In the genomic region with DNA sequence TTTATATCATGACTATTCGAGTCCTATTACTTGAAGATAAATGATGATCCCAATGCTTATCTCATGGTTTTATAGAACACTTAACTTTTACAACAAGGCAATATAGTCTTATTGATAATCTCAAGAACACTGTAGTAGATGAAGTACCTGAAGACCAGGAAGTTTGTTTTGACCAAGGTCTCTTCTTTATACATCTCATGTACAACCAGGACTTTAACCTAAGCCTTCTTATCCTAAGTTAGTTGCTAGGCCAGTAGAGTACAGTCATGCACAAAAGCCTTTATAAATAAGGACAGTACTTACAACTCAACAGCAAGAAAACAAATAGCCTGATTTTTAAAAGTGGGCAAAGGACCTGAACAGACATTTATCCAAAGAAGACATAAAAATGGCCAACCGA, we compare ENCODE assay signal across 23 cellular contexts.
DNase-seq lines count a peak whose midpoint lies in the region; ATAC-seq, FAIRE-seq and TF ChIP-seq lines count a peak whose summit lies in the region.
"Had no signal": no experiment of that assay in that cellular context is flagged by ENCODE, and none has a peak within 500 bp of the region (broad histone marks: within the 10 kb centered on the region; RNA-seq: fewer than 3 reads in every experiment).

No MANE protein-coding gene starts in this region.

- peak; percentile 45 for FAIRE-seq in GM19239 (lab: Jason Lieb, UNC)
- FAIRE-seq: A204.1, GM12891, GM18507 had no signal

- H3K4me3 ChIP-seq in hepatocyte (no peak overlapping the region), mucosa of descending colon (no peak overlapping the region), transverse colon (no peak overlapping the region), A673 (ENCODE audit: low read depth, low read length, poor library complexity, severe bottlenecking) (no peak overlapping the region), tibial nerve (no peak overlapping the region)
- H3K4me3 ChIP-seq: BLaER1 treated with 17β-estradiol and CSF1 and Interleukin-3, amounts not matched to agents 10 nM and 100 nM; GM23338 had no signal

- H3K4me1 ChIP-seq in hepatocyte (ENCODE audit: insufficient read depth) (peaks cover 11% of the 10 kb centered on the region), mucosa of descending colon (ENCODE audit: low read depth) (no peaks in the 10 kb centered on the region), transverse colon (peaks cover 0 to 26% (median 6%) of the 10 kb centered on the region in 4 donors), A673 (ENCODE audit: insufficient read depth, low read length, poor library complexity, severe bottlenecking) (no peaks in the 10 kb centered on the region), tibial nerve (no peaks in the 10 kb centered on the region)
- H3K4me1 ChIP-seq: BE2C had no signal

- TF ChIP-seq POLR2A in transverse colon (IDR thresholded peaks at IDR 0.05): no peak
- no peak for TF ChIP-seq POLR2A in tibial nerve (IDR thresholded peaks at IDR 0.05)

- in situ Hi-C loops in transverse colon (cut with MboI; ENCODE audit: low pct_ligation_motif_present in 1 of 4, low pct_unique_long_range_greater_than_20kb in 1 of 4, low sequenced_read_pairs in 3 of 4): no loop called here

- TF ChIP-seq EP300 in transverse colon (IDR thresholded peaks at IDR 0.05; ENCODE audit: low read depth): no peak
- no peak for TF ChIP-seq EP300 in tibial nerve (IDR thresholded peaks at IDR 0.05)

- CTCF ChIA-PET in A673 (lab: Charles Lee): no interaction called here

- DNase-seq in GM19239 (ENCODE audit: insufficient read length, low spot score) (no peak), hepatocyte (ENCODE audit: low spot score) (no peak), mucosa of descending colon (no peak), transverse colon (no peak), A673 (ENCODE audit: low spot score) (no peak), tibial nerve (ENCODE audit: low spot score in 2 of 2) (no peak)
- DNase-seq: ACHN; AML-193; BE2C; CD4-positive, alpha-beta T cell; CD8-positive, alpha-beta memory T cell; DMS 273 treated with DMSO at 0.1 percent for 48 hours; DMS79 treated with DMSO at 0.1 percent for 48 hours; GF-D8; H9 had no signal

- intact Hi-C loops in mucosa of descending colon (cut with DNase I, micrococcal nuclease): no loop called here
- intact Hi-C loops in transverse colon (cut with DNase I; ENCODE audit: low total_unique reads): no loop called here
- intact Hi-C loops in A673 (cut with micrococcal nuclease; ENCODE audit: unreplicated experiment): no loop called here

- no peaks in the 10 kb centered on the region for H4K20me1 ChIP-seq in hepatocyte (ENCODE audit: insufficient read depth, poor library complexity, severe bottlenecking)

- H3K9me3 ChIP-seq in hepatocyte (ENCODE audit: low read depth): no peaks in the 10 kb centered on the region
- no peaks in the 10 kb centered on the region for H3K9me3 ChIP-seq in mucosa of descending colon
- H3K9me3 ChIP-seq in transverse colon: no peaks in the 10 kb centered on the region
- H3K9me3 ChIP-seq in A673 (ENCODE audit: low read depth, low read length, poor library complexity, severe bottlenecking): no peaks in the 10 kb centered on the region
- no peaks in the 10 kb centered on the region for H3K9me3 ChIP-seq in tibial nerve
- H3K9me3 ChIP-seq: BE2C had no signal

- peaks cover 37% of the 10 kb centered on the region for H3K79me2 ChIP-seq in hepatocyte

- H3K36me3 ChIP-seq in hepatocyte (replicated peaks; ENCODE audit: insufficient read depth, low read depth): no peaks in the 10 kb centered on the region
- no peaks in the 10 kb centered on the region for H3K36me3 ChIP-seq in mucosa of descending colon (ENCODE audit: low read depth)
- H3K36me3 ChIP-seq in transverse colon: no peaks in the 10 kb centered on the region
- H3K36me3 ChIP-seq in A673 (ENCODE audit: insufficient read depth, low read length, poor library complexity, severe bottlenecking): no peaks in the 10 kb centered on the region
- no peaks in the 10 kb centered on the region for H3K36me3 ChIP-seq in tibial nerve
- H3K36me3 ChIP-seq: BE2C had no signal

- ATAC-seq in mucosa of descending colon (peak; percentile 97), GM21360 (IDR thresholded peaks at IDR 0.05; ENCODE audit: unreplicated experiment) (no peak)
- ATAC-seq: GM23338, HCT116 had no signal

- BruUV-seq in A673 (replicated peaks; lab: Mats Ljungman, UMichigan): no TSS peak

- WGBS in hepatocyte (ENCODE audit: low lambda C conversion rate, missing lambda C conversion rate): 79% methylated on average over 2 of the region's 2 CpGs
- WGBS in transverse colon (ENCODE audit: low coverage in 1 of 2), 2 donors: 73 to 75% methylated on average over 2 of the region's 2 CpGs
- WGBS in tibial nerve, 2 donors: 94 to 98% methylated on average over 2 of the region's 2 CpGs

- H2AFZ ChIP-seq in hepatocyte: no peak overlapping the region
- H2AFZ ChIP-seq: GM23338 had no signal

- H3K27me3 ChIP-seq in hepatocyte (no peaks in the 10 kb centered on the region), transverse colon (no peaks in the 10 kb centered on the region), A673 (replicated peaks; ENCODE audit: insufficient read depth, low read depth, low read length, poor library complexity) (no peaks in the 10 kb centered on the region), tibial nerve (no peaks in the 10 kb centered on the region)
- H3K27me3 ChIP-seq: BE2C; BLaER1 treated with 17β-estradiol and CSF1 and Interleukin-3, amounts not matched to agents 10 nM and 100 nM had no signal

- TF ChIP-seq CTCF in hepatocyte (IDR thresholded peaks at IDR 0.05; ENCODE audit: poor library complexity) (no peak), mucosa of descending colon (IDR thresholded peaks at IDR 0.05) (no peak), transverse colon (IDR thresholded peaks at IDR 0.05) (no peak), A673 (conservative IDR thresholded peaks at IDR 0.05; ENCODE audit: low read depth, low read length) (no peak), tibial nerve (IDR thresholded peaks at IDR 0.05) (no peak)

- no peaks in the 10 kb centered on the region for H3K9me2 ChIP-seq in hepatocyte (replicated peaks; ENCODE audit: insufficient read depth)

- POLR2A ChIA-PET in A673 (lab: Charles Lee; ENCODE audit: low non-redundant PET): no interaction called here

- peak overlapping the region; percentile 17 for H3K4me2 ChIP-seq in hepatocyte
- H3K4me2 ChIP-seq: BLaER1 treated with 17β-estradiol and CSF1 and Interleukin-3, amounts not matched to agents 10 nM and 100 nM; GM23338 had no signal

- H3K27ac ChIP-seq in hepatocyte (peak overlapping the region; percentile 64), transverse colon (peak overlapping the region; percentile 22 to 65 (median 38)), A673 (ENCODE audit: low read depth, low read length, poor library complexity, severe bottlenecking) (no peak overlapping the region), tibial nerve (no peak overlapping the region)
- H3K27ac ChIP-seq: 22Rv1; BLaER1 treated with 17β-estradiol and CSF1 and Interleukin-3, amounts not matched to agents 10 nM and 100 nM had no signal

Comparison
In these comparisons a context has a peak if more than half of its experiments do, and no peak if none do; other contexts are left out.
1. H3K27ac ChIP-seq: peak in hepatocyte (single experiment) and transverse colon (4 of 4); none in A673 (single experiment) and tibial nerve (0 of 4).